8 cellular contexts compared by ENCODE assay signal in the genomic region with DNA sequence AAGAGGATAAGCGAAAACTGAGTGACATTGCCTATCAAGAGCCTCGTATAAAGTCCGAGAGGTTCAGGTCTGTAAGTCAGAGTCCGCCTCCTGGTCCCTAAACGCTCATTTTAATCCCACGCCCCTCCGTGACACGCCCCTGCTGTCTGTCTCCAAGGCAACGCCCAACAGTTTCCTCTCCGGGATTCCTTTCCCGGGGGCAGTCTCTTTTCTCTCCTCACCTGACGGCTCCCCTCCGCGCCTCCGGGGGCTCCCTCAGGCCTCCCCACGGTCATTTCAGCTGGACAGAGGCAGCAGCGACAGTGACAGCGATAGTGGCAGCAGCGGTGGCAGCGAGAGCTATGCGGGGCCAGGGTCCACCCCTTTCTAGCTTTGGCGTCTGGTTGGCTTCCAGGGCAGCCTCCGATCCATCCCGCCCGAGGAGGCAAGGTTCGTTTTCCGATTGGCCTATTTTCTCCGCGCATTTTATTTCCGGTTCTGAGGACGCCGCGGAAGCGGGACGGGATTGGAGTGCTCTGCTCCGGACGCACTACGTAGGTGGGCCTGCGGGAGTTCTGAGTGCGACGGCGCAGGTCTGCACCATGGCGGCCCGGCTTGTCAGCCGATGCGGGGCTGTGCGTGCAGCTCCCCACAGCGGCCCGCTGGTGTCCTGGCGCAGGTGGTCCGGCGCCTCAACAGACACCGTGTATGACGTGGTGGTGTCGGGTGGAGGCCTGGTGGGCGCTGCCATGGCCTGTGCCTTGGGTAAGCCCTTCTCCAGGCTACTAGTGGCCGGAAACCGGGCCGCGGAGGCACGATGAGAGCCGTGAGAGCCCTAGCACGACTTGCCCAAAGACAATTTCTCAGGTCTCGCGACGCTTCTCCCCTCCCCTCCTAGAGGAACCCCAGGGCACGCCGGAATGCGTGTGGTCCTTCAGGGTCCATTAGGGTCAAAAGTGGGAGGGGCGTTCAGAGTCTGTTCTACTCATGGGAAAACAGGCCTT. TPM values are rescaled to one million over a fixed set of nuclear protein-coding genes. Genes with fewer than 3 reads are reported as not detected.
DNase-seq lines count a peak whose midpoint lies in the region; ATAC-seq, FAIRE-seq and TF ChIP-seq lines count a peak whose summit lies in the region.

A gene (plus strand): TSS at position 551 of the 983 bp plus-strand sequence. CDS start 31 bp downstream, at position 582.
A gene with protein sequence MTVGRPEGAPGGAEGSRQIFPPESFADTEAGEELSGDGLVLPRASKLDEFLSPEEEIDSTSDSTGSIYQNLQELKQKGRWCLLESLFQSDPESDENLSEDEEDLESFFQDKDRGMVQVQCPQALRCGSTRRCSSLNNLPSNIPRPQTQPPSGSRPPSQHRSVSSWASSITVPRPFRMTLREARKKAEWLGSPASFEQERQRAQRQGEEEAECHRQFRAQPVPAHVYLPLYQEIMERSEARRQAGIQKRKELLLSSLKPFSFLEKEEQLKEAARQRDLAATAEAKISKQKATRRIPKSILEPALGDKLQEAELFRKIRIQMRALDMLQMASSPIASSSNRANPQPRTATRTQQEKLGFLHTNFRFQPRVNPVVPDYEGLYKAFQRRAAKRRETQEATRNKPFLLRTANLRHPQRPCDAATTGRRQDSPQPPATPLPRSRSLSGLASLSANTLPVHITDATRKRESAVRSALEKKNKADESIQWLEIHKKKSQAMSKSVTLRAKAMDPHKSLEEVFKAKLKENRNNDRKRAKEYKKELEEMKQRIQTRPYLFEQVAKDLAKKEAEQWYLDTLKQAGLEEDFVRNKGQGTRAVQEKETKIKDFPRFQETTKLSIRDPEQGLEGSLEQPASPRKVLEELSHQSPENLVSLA (minus strand): TSS at position 343 of the 983 bp plus-strand sequence. CDS start 68 bp downstream, at position 275.

- H3K27me3 Mint-ChIP-seq in T-cell (no peaks in the 10 kb centered on the region), progenitor cell of endocrine pancreas (peaks cover 32% of the 10 kb centered on the region)

- peak; percentile 98 for FAIRE-seq in GM12891 (lab: Jason Lieb, UNC)

- CTCF ChIA-PET in T-cell (lab: Charles Lee), result interaction anchor here in 1 of 2 donors (0.6 to 2.1 kb wide), 3 partner anchors 11 to 333 kb away, joined by 5 to 9 read pairs (median 5); no protein-coding TSS in a partner anchor

- peak; percentile 89 for ATAC-seq in HG02840 (IDR thresholded peaks at IDR 0.05; ENCODE audit: low FRiP score, unreplicated experiment)
- peak; percentile 93 to 97 (median 94) for ATAC-seq in T-cell (replicated peaks in 1 of 4)

- WGBS in urinary bladder, result under 1% methylated on average over 70 of the region's 70 CpGs

- peak; percentile 95 for TF ChIP-seq POLR2A in GM12891 (IDR thresholded peaks at IDR 0.05; ENCODE audit: low read depth, low read length)

- H3K4me3 ChIP-seq in left ventricle myocardium inferior (peak within 1 kb of the TSS; percentile 77), urinary bladder (ENCODE audit: low read depth, low read length) (peak within 1 kb of the TSS; percentile 69)

- H3K27ac ChIP-seq in left ventricle myocardium inferior (replicated peaks) (peak within 1 kb of the TSS; percentile 92), urinary bladder (ENCODE audit: low read depth) (peak within 1 kb of the TSS; percentile 92)

- peak within 1 kb of the TSS; percentile 92 to 94 for H3K27ac Mint-ChIP-seq in T-cell
- peak within 1 kb of the TSS; percentile 97 for H3K27ac Mint-ChIP-seq in progenitor cell of endocrine pancreas

- H3K27me3 ChIP-seq in left ventricle myocardium inferior (ENCODE audit: low read depth), result no peaks in the 10 kb centered on the region

- POLR2A ChIA-PET in T-cell (lab: Charles Lee), result interaction anchor here (0.6 to 1.0 kb wide), 10 partner anchors 11 to 381 kb away, joined by 3 to 5 read pairs (median 4); a partner anchor contains a TSS

- H3K9me3 Mint-ChIP-seq in T-cell (no peaks in the 10 kb centered on the region), progenitor cell of endocrine pancreas (ENCODE audit: low read depth) (no peaks in the 10 kb centered on the region)

- DNase-seq in GM12891 (ENCODE audit: insufficient read length, low spot score) (peak; percentile 84), NCI-H1436 treated with DMSO at 0.1 percent for 48 hours (lab: John Stamatoyannopoulos, UW) (peak; percentile 81), T-cell (peak; percentile 74 to 97 (median 93)), amniotic stem cell (lab: John Stamatoyannopoulos, UW) (peak; percentile 98), left ventricle myocardium inferior (peak; percentile 93), progenitor cell of endocrine pancreas (ENCODE audit: low spot score, unreplicated experiment) (peak; percentile 81)

- no peaks in the 10 kb centered on the region for H3K9me3 ChIP-seq in left ventricle myocardium inferior (replicated peaks)

- H3K4me1 Mint-ChIP-seq in T-cell, result peaks cover 21 to 27% (median 23%) of the 10 kb centered on the region in 3 donors
- peaks cover 1% of the 10 kb centered on the region for H3K4me1 Mint-ChIP-seq in progenitor cell of endocrine pancreas (ENCODE audit: low read depth)

- TF ChIP-seq CTCF in left ventricle myocardium inferior (IDR thresholded peaks at IDR 0.05; ENCODE audit: borderline replicate concordance), result peak; percentile 15
- TF ChIP-seq CTCF in progenitor cell of endocrine pancreas (IDR thresholded peaks at IDR 0.05; ENCODE audit: unreplicated experiment), result peak; percentile 32

- H3K4me3 Mint-ChIP-seq in T-cell (peak within 1 kb of the TSS; percentile 96 to 99 (median 97)), progenitor cell of endocrine pancreas (ENCODE audit: low read depth) (peak within 1 kb of the TSS; percentile 94)

- intact Hi-C loops in left ventricle myocardium inferior (cut with micrococcal nuclease), result no loop called here

- H3K4me1 ChIP-seq in left ventricle myocardium inferior, result peaks cover 32% of the 10 kb centered on the region
- no peaks in the 10 kb centered on the region for H3K4me1 ChIP-seq in urinary bladder (ENCODE audit: insufficient read depth)

- H3K36me3 Mint-ChIP-seq in T-cell (peaks cover 12% of the 10 kb centered on the region), progenitor cell of endocrine pancreas (ENCODE audit: insufficient read depth) (peaks cover 10% of the 10 kb centered on the region)

- H3K36me3 ChIP-seq in left ventricle myocardium inferior (peaks cover 28% of the 10 kb centered on the region), urinary bladder (ENCODE audit: insufficient read depth) (no peaks in the 10 kb centered on the region)

TF ChIP-seq in GM12891, 5 proteins besides CTCF, POLR2A, EP300 and RAD21:
- TF ChIP-seq TAF1 (IDR thresholded peaks at IDR 0.05; ENCODE audit: low read depth, low read length), result peak; percentile 68; the same call in 1 of the 2 replicates
- TF ChIP-seq POU2F2 (IDR thresholded peaks at IDR 0.05; ENCODE audit: low read depth, low read length), result peak; percentile 27; the same call in 1 of the 2 replicates
- TF ChIP-seq POLR2AphosphoS5 (IDR thresholded peaks at IDR 0.05; ENCODE audit: low read depth, low read length), result peak; percentile 93
- TF ChIP-seq PAX5 (IDR thresholded peaks at IDR 0.05; ENCODE audit: insufficient read depth, low read length, severe bottlenecking), result no peak
- no peak for TF ChIP-seq SPI1 (IDR thresholded peaks at IDR 0.05; ENCODE audit: low read depth, low read length)
TF ChIP-seq in GM12891: peak in this region for 3.

RNA-seq across cellular contexts. Expression of the first gene that starts in this region (rescaled TPM):
- 15.1 TPM for polyA plus RNA-seq in GM12891 (2012; ENCODE audit: low read depth, missing spikeins)
- total RNA-seq in T-cell (10 to 100 TPM; 29.3 to 35.4 (median 33.2) TPM), left ventricle myocardium inferior (49.8 TPM), progenitor cell of endocrine pancreas (20.8 and 22.9 TPM in 2 replicates), urinary bladder (26.1 TPM)
- 29.7 TPM for polyA plus RNA-seq in urinary bladder

RNA-seq across cellular contexts. Expression of the second gene that starts in this region (rescaled TPM):
- 0.50 TPM for polyA plus RNA-seq in GM12891 (2012; ENCODE audit: low read depth, missing spikeins)
- total RNA-seq in T-cell, result 1 to 10 TPM; 2.6 to 5.6 (median 4.8) TPM
- 4.7 TPM for total RNA-seq in left ventricle myocardium inferior
- 3.4 and 3.7 TPM in 2 replicates for total RNA-seq in progenitor cell of endocrine pancreas
- total RNA-seq in urinary bladder, result 7.9 TPM
- polyA plus RNA-seq in urinary bladder, result 7.4 TPM

Comparison
In these comparisons a context has a peak if more than half of its experiments do, and no peak if none do; other contexts are left out.
1. Peak in every context shown above with its lines: DNase-seq, ATAC-seq, H3K4me3 ChIP-seq and H3K27ac ChIP-seq.